ENCODE assay signal across 30 cellular contexts in the genomic region with DNA sequence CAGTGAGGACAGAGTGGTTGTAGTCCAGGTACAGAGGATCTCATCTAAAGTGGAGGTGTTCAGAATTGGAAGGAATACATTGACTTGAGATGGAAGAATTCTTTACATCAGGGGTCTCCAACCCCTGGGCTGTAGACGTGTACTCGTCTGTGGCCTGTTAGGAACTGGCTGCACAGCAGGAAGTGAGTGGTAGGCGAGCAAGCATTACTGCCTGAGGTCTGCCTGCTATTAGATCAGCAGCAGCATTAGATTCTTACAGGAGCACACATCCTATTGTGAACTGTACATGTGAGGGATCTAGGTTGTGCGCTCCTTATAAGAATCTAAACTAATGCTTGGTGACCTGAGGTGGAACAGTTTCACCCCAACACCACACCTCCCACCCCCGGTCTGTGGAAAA.
A peak's percentile ranks its signal among the peaks of the same experiment; 100 is the strongest.
DNase-seq lines count a peak whose midpoint lies in the region; ATAC-seq, FAIRE-seq and TF ChIP-seq lines count a peak whose summit lies in the region.
"Had no signal": no experiment of that assay in that cellular context is flagged by ENCODE, and none has a peak within 500 bp of the region (broad histone marks: within the 10 kb centered on the region; RNA-seq: fewer than 3 reads in every experiment).

No MANE protein-coding gene starts in this region.

- H3K36me3 ChIP-seq in mammary epithelial cell (ENCODE audit: insufficient read depth, low read length) (no peaks in the 10 kb centered on the region), keratinocyte (ENCODE audit: control insufficient read depth in 2 of 2, extremely low read depth in 1 of 2, insufficient read depth in 2 of 2, low read length in 2 of 2) (no peaks in the 10 kb centered on the region)
- H3K36me3 ChIP-seq: colonic mucosa, left lung, thoracic aorta, uterus had no signal

- in situ Hi-C loops in mammary epithelial cell (cut with MboI; ENCODE audit: low sequenced_read_pairs in 2 of 2): loop anchor here in 1 of 2 donors (25.0 kb wide), 1 partner anchor 932 kb away; the partner anchor contains the start of gene SOX4

- H3K4me3 ChIP-seq in mammary epithelial cell (replicated peaks in 1 of 3; ENCODE audit: insufficient read depth in 1 of 3, low read depth in 2 of 3, low read length in 3 of 3) (no peak overlapping the region), keratinocyte (ENCODE audit: control insufficient read depth in 2 of 3, extremely low read depth in 1 of 3, insufficient read depth in 2 of 3, low read depth in 1 of 3, low read length in 3 of 3) (no peak overlapping the region), right cardiac atrium (ENCODE audit: low read length) (no peak overlapping the region)
- H3K4me3 ChIP-seq: colonic mucosa, hepatocyte, left lung, thoracic aorta, uterus had no signal

- CTCF ChIA-PET in mammary epithelial cell (lab: Charles Lee; ENCODE audit: low non-redundant PET): no interaction called here
- CTCF ChIA-PET in CD4-positive, alpha-beta T cell (lab: Charles Lee): no interaction called here

- TF ChIP-seq POLR2A in GM12891 (IDR thresholded peaks at IDR 0.05; ENCODE audit: low read depth, low read length): no peak

- H3K36me3 Mint-ChIP-seq in CD4-positive, alpha-beta T cell (ENCODE audit: low read depth): peaks cover 61% of the 10 kb centered on the region

- H3K4me1 Mint-ChIP-seq in CD4-positive, alpha-beta T cell (ENCODE audit: low read depth): peaks cover 32% of the 10 kb centered on the region

- no peaks in the 10 kb centered on the region for H3K9me1 ChIP-seq in keratinocyte (ENCODE audit: control insufficient read depth, extremely low read depth, insufficient read depth, low read length)

- no peaks in the 10 kb centered on the region for H4K20me1 ChIP-seq in mammary epithelial cell (ENCODE audit: insufficient read depth, low read length)
- H4K20me1 ChIP-seq in keratinocyte (ENCODE audit: control insufficient read depth, extremely low read depth, insufficient read depth, low read length): no peaks in the 10 kb centered on the region

- no peak for ATAC-seq in right cardiac atrium
- ATAC-seq in CD4-positive, alpha-beta T cell (ENCODE audit: poor library complexity): no peak
- ATAC-seq: activated T-cell treated with anti-CD3 and anti-CD28 coated beads, Interleukin-2, amount 50 U/mL, for 4 hours; effector memory CD8-positive, alpha-beta T cell; esophagus mucosa; left lung; naive thymus-derived CD8-positive, alpha-beta T cell; Right ventricle myocardium inferior; stimulated activated naive CD8-positive, alpha-beta T cell treated with anti-CD3 and anti-CD28 coated beads, Interleukin-15, Interleukin-2, amounts not matched to agents 100 U/mL and 50 U/mL, for 24 hours; WTC11 had no signal

- FAIRE-seq in GM12891 (lab: Jason Lieb, UNC) (peak; percentile 16), keratinocyte (lab: Jason Lieb, UNC) (peak; percentile 90)
- FAIRE-seq: frontal cortex had no signal

- H3K27me3 ChIP-seq in mammary epithelial cell (ENCODE audit: insufficient read depth, low read length) (no peaks in the 10 kb centered on the region), keratinocyte (ENCODE audit: control insufficient read depth, extremely low read depth, insufficient read depth, low read length) (no peaks in the 10 kb centered on the region), right cardiac atrium (ENCODE audit: control insufficient read depth, insufficient read depth) (no peaks in the 10 kb centered on the region)
- H3K27me3 ChIP-seq in CD4-positive, alpha-beta T cell (ENCODE audit: control insufficient read depth, insufficient read depth, low read length): no peaks in the 10 kb centered on the region
- H3K27me3 ChIP-seq: colonic mucosa, hepatocyte, left lung, uterus had no signal

- no peaks in the 10 kb centered on the region for H3K9me3 ChIP-seq in mammary epithelial cell (replicated peaks; ENCODE audit: insufficient read depth, low read length)
- H3K9me3 ChIP-seq in keratinocyte (ENCODE audit: control insufficient read depth, low read depth, low read length): no peaks in the 10 kb centered on the region
- no peaks in the 10 kb centered on the region for H3K9me3 ChIP-seq in right cardiac atrium (ENCODE audit: control insufficient read depth, low read length)
- H3K9me3 ChIP-seq in CD4-positive, alpha-beta T cell (ENCODE audit: control insufficient read depth, low read length): no peaks in the 10 kb centered on the region
- H3K9me3 ChIP-seq: colonic mucosa, left lung, thoracic aorta, uterus had no signal

- no peak overlapping the region for H3K4me3 Mint-ChIP-seq in CD4-positive, alpha-beta T cell
- H3K4me3 Mint-ChIP-seq: activated CD4-positive, alpha-beta T cell treated with anti-CD3 and anti-CD28 coated beads, Interleukin-2, amount 10 ng/mL, durations not matched to agents 7 days and 5 days; activated T-cell treated with anti-CD3 and anti-CD28 coated beads, Interleukin-2, amount 50 U/mL, for 4 hours; brain; effector memory CD8-positive, alpha-beta T cell; naive thymus-derived CD8-positive, alpha-beta T cell; T-helper 2 cell treated with Interferon-gamma antibody and Interleukin-4, amounts not matched to agents 5 μg/mL and 100 μg/mL, for 36 hours; WTC11 had no signal

- BruUV-seq in mammary epithelial cell (replicated peaks; lab: Mats Ljungman, UMichigan): no TSS peak

- dilution Hi-C loops in mammary epithelial cell (cut with HindIII; ENCODE audit: low sequenced_read_pairs): no loop called here
- dilution Hi-C loops in keratinocyte (cut with MboI; ENCODE audit: extremely low pct_ligation_motif_present, low sequenced_read_pairs): no loop called here

- no peak overlapping the region for H3K27ac ChIP-seq in mammary epithelial cell (ENCODE audit: insufficient read depth, low read depth, low read length)
- H3K27ac ChIP-seq in keratinocyte (ENCODE audit: control insufficient read depth, insufficient read depth, low read length): peak overlapping the region; percentile 5
- no peak overlapping the region for H3K27ac ChIP-seq in right cardiac atrium (ENCODE audit: low read length)
- H3K27ac ChIP-seq in CD4-positive, alpha-beta T cell (ENCODE audit: low read depth, low read length): no peak overlapping the region
- H3K27ac ChIP-seq: C4-2B, colonic mucosa, hepatocyte, left lung, thoracic aorta, uterus had no signal

- peaks cover 33% of the 10 kb centered on the region for H3K4me1 ChIP-seq in mammary epithelial cell (ENCODE audit: insufficient read depth, low read length)
- peaks cover 35% of the 10 kb centered on the region for H3K4me1 ChIP-seq in keratinocyte (ENCODE audit: control insufficient read depth, extremely low read depth, insufficient read depth, low read length)
- no peaks in the 10 kb centered on the region for H3K4me1 ChIP-seq in right cardiac atrium (ENCODE audit: control insufficient read depth, insufficient read depth, low read length)
- H3K4me1 ChIP-seq: colonic mucosa, left lung, uterus had no signal

- no peak for DNase-seq in GM12891 (ENCODE audit: insufficient read length, low spot score)
- DNase-seq in NCI-H69 (lab: John Stamatoyannopoulos, UW): peak; percentile 44
- peak; percentile 16 for DNase-seq in mammary epithelial cell
- no peak for DNase-seq in keratinocyte (ENCODE audit: low read depth, low spot score)
- no peak for DNase-seq in Ammon's horn (ENCODE audit: low spot score)
- DNase-seq in right cardiac atrium: no peak
- DNase-seq in CD4-positive, alpha-beta T cell: no peak
- DNase-seq in mucosa of gallbladder (ENCODE audit: low spot score): no peak
- DNase-seq: activated CD4-positive, alpha-beta T cell treated with anti-CD3 and anti-CD28 coated beads, Interleukin-2, amount 10 ng/mL, durations not matched to agents 7 days and 5 days; activated T-cell treated with anti-CD3 and anti-CD28 coated beads, Interleukin-2, amount 50 U/mL, for 4 hours; colonic mucosa; effector memory CD8-positive, alpha-beta T cell; GOT3; left lung; naive thymus-derived CD8-positive, alpha-beta T cell; NCI-H1417; NCI-H2081; NCI-H345; occipital lobe; stimulated activated naive CD8-positive, alpha-beta T cell treated with anti-CD3 and anti-CD28 coated beads, Interleukin-15, Interleukin-2, amounts not matched to agents 100 U/mL and 50 U/mL, for 24 hours; uterus had no signal

- TF ChIP-seq CTCF in mammary epithelial cell (conservative IDR thresholded peaks at IDR 0.05 in 1 of 2, IDR thresholded peaks at IDR 0.05 in 1 of 2; ENCODE audit: extremely low read depth in 1 of 2, insufficient read depth in 1 of 2, low read depth in 1 of 2, low read length in 2 of 2) (no peak), keratinocyte (optimal IDR thresholded peaks at IDR 0.05 in 1 of 3, IDR thresholded peaks at IDR 0.05 in 1 of 3, conservative IDR thresholded peaks at IDR 0.05 in 1 of 3; ENCODE audit: extremely low read depth in 1 of 3, insufficient read depth in 2 of 3, low read length in 3 of 3) (no peak)
- TF ChIP-seq CTCF in CD4-positive, alpha-beta T cell (IDR thresholded peaks at IDR 0.05): no peak

- no peak overlapping the region for H3K27ac Mint-ChIP-seq in CD4-positive, alpha-beta T cell
- H3K27ac Mint-ChIP-seq: activated CD4-positive, alpha-beta T cell treated with anti-CD3 and anti-CD28 coated beads, Interleukin-2, amount 10 ng/mL, durations not matched to agents 7 days and 5 days; brain; effector memory CD8-positive, alpha-beta T cell; naive thymus-derived CD8-positive, alpha-beta T cell; T-helper 2 cell treated with Interferon-gamma antibody and Interleukin-4, amounts not matched to agents 5 μg/mL and 100 μg/mL, for 36 hours; WTC11 had no signal

- POLR2A ChIA-PET in CD4-positive, alpha-beta T cell (lab: Charles Lee): no interaction called here

- H3K27me3 Mint-ChIP-seq in CD4-positive, alpha-beta T cell: no peaks in the 10 kb centered on the region
- H3K27me3 Mint-ChIP-seq: activated CD4-positive, alpha-beta T cell treated with anti-CD3 and anti-CD28 coated beads, Interleukin-2, amount 10 ng/mL, durations not matched to agents 7 days and 5 days; brain; effector memory CD8-positive, alpha-beta T cell; naive thymus-derived CD8-positive, alpha-beta T cell had no signal

- intact Hi-C loops in mammary epithelial cell (cut with micrococcal nuclease): no loop called here
- intact Hi-C loops in right cardiac atrium (cut with DNase I): no loop called here
- intact Hi-C loops in CD4-positive, alpha-beta T cell (cut with DNase I, micrococcal nuclease): no loop called here

- WGBS in mammary epithelial cell (ENCODE audit: low coverage, missing lambda C conversion rate): 80% methylated on average over 5 of the region's 5 CpGs
- 92% methylated on average over 5 of the region's 5 CpGs for WGBS in right cardiac atrium

- peak overlapping the region; percentile 9 for H2AFZ ChIP-seq in mammary epithelial cell (ENCODE audit: low read depth, low read length)
- peak overlapping the region; percentile 73 for H2AFZ ChIP-seq in keratinocyte (ENCODE audit: control insufficient read depth, low read length)
- H2AFZ ChIP-seq: hepatocyte had no signal

- H3K9ac ChIP-seq in mammary epithelial cell (ENCODE audit: insufficient read depth, low read length): no peak overlapping the region
- peak overlapping the region; percentile 36 for H3K9ac ChIP-seq in keratinocyte (ENCODE audit: control insufficient read depth, extremely low read depth, insufficient read depth, low read length)

- H3K79me2 ChIP-seq in mammary epithelial cell (ENCODE audit: insufficient read depth, low read length): peaks cover 20% of the 10 kb centered on the region
- H3K79me2 ChIP-seq in keratinocyte (ENCODE audit: control insufficient read depth, insufficient read depth, low read length): no peaks in the 10 kb centered on the region

- H3K9me3 Mint-ChIP-seq in CD4-positive, alpha-beta T cell: peaks cover 1% of the 10 kb centered on the region
- H3K9me3 Mint-ChIP-seq: activated T-cell treated with anti-CD3 and anti-CD28 coated beads, Interleukin-2, amount 50 U/mL, for 4 hours; effector memory CD8-positive, alpha-beta T cell; naive thymus-derived CD8-positive, alpha-beta T cell; T-helper 2 cell treated with Interferon-gamma antibody and Interleukin-4, amounts not matched to agents 5 μg/mL and 100 μg/mL, for 36 hours; WTC11 had no signal

- no peak overlapping the region for H3K4me2 ChIP-seq in mammary epithelial cell (ENCODE audit: insufficient read depth, low read depth, low read length)
- H3K4me2 ChIP-seq in keratinocyte (ENCODE audit: control insufficient read depth, extremely low read depth, insufficient read depth, low read depth, low read length): no peak overlapping the region
- H3K4me2 ChIP-seq: hepatocyte had no signal

Comparison
In these comparisons a context has a peak if more than half of its experiments do, and no peak if none do; other contexts are left out.
1. DNase-seq: peak in NCI-H69 (single experiment) and mammary epithelial cell (single experiment); none in GM12891 (single experiment), keratinocyte (single experiment), Ammon's horn (single experiment), right cardiac atrium (0 of 3), CD4-positive, alpha-beta T cell (0 of 10) and mucosa of gallbladder (single experiment).